Comparison of ENCODE assay signal across 24 cellular contexts in the genomic region with DNA sequence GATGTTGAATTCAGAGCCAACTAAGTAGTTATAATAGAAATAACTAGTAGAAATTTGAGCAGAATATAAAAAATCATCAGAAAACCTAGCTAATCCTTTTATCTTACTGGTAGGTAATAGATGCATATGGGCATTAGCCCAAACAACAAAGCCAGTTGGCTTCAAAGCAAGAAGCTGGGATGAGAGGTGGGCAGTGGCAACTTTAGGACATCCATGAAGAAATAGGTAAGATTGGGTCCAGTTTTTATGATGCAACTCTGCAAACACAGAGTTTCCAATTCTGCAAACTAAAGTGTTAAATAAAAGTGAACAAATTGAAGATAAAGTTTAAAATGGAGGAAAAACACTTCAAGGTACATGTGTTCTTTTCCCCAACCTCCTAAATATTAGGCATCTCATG.
"Had no signal": no experiment of that assay in that cellular context is flagged by ENCODE, and none has a peak within 500 bp of the region (broad histone marks: within the 10 kb centered on the region; RNA-seq: fewer than 3 reads in every experiment).

No MANE protein-coding gene starts in this region.

- H3K27ac Mint-ChIP-seq: activated CD4-positive, alpha-beta memory T cell treated with anti-CD3 and anti-CD28 coated beads, Interleukin-2, amount 10 ng/mL, durations not matched to agents 7 days and 5 days; activated naive CD4-positive, alpha-beta T cell treated with anti-CD3 and anti-CD28 coated beads for 36 hours; activated T-cell treated with anti-CD3 and anti-CD28 coated beads, Interleukin-2, amount 50 U/mL, for 72 hours; naive B cell; stimulated activated memory B cell treated with anti-CD40 and anti-IgM and Interleukin-4, amounts not matched to agents 10 μg/mL and 1 μg/mL and 100 μg/mL, for 72 hours had no signal

- H3K9ac ChIP-seq: parathyroid adenoma had no signal

- H3K4me3 ChIP-seq: lung, thoracic aorta had no signal

- ATAC-seq: activated T-cell treated with anti-CD3 and anti-CD28 coated beads, Interleukin-2, amount 50 U/mL, for 72 hours; sciatic nerve; stimulated activated memory B cell treated with anti-CD40 and anti-IgM and Interleukin-4, amounts not matched to agents 10 μg/mL and 1 μg/mL and 100 μg/mL, for 72 hours had no signal

- FAIRE-seq: kidney, small intestine had no signal

- H3K9me3 ChIP-seq: thoracic aorta had no signal

- H3K4me3 Mint-ChIP-seq: activated CD4-positive, alpha-beta memory T cell treated with anti-CD3 and anti-CD28 coated beads, Interleukin-2, amount 10 ng/mL, durations not matched to agents 7 days and 5 days; activated naive CD4-positive, alpha-beta T cell treated with anti-CD3 and anti-CD28 coated beads for 36 hours; activated T-cell treated with anti-CD3 and anti-CD28 coated beads, Interleukin-2, amount 50 U/mL, for 72 hours; naive B cell; stimulated activated memory B cell treated with anti-CD40 and anti-IgM and Interleukin-4, amounts not matched to agents 10 μg/mL and 1 μg/mL and 100 μg/mL, for 72 hours had no signal

- H3K27me3 ChIP-seq: brain microvascular endothelial cell had no signal

- H3K36me3 Mint-ChIP-seq: naive B cell had no signal

- H3K27ac ChIP-seq: brain microvascular endothelial cell, parathyroid adenoma, thoracic aorta had no signal

- H3K27me3 Mint-ChIP-seq: activated CD4-positive, alpha-beta memory T cell treated with anti-CD3 and anti-CD28 coated beads, Interleukin-2, amount 10 ng/mL, durations not matched to agents 7 days and 5 days; naive B cell; stimulated activated memory B cell treated with anti-CD40 and anti-IgM and Interleukin-4, amounts not matched to agents 10 μg/mL and 1 μg/mL and 100 μg/mL, for 72 hours had no signal

- H3K9me3 Mint-ChIP-seq: activated CD4-positive, alpha-beta memory T cell treated with anti-CD3 and anti-CD28 coated beads, Interleukin-2, amount 10 ng/mL, durations not matched to agents 7 days and 5 days; activated naive CD4-positive, alpha-beta T cell treated with anti-CD3 and anti-CD28 coated beads for 36 hours; activated T-cell treated with anti-CD3 and anti-CD28 coated beads, Interleukin-2, amount 50 U/mL, for 72 hours; naive B cell; stimulated activated memory B cell treated with anti-CD40 and anti-IgM and Interleukin-4, amounts not matched to agents 10 μg/mL and 1 μg/mL and 100 μg/mL, for 72 hours had no signal

- H3K36me3 ChIP-seq: thoracic aorta had no signal

- H2AFZ ChIP-seq: parathyroid adenoma had no signal

- DNase-seq: activated CD4-positive, alpha-beta memory T cell treated with anti-CD3 and anti-CD28 coated beads, Interleukin-2, amount 10 ng/mL, durations not matched to agents 7 days and 5 days; activated CD4-positive, alpha-beta T cell treated with anti-CD3 and anti-CD28 coated beads for 48 hours; activated CD4-positive, CD25-positive, alpha-beta regulatory T cell; activated effector memory CD4-positive, alpha-beta T cell treated with Interleukin-2 at 50 U/mL for 16 hours; activated naive CD4-positive, alpha-beta T cell treated with anti-CD3 and anti-CD28 coated beads for 36 hours; activated T-cell treated with anti-CD3 and anti-CD28 coated beads, Interleukin-2, amount 50 U/mL, for 72 hours; anterior cingulate cortex; brain microvascular endothelial cell; caudate nucleus; dermis blood vessel endothelial cell; effector CD8-positive, alpha-beta T cell; erythroblast; foreskin melanocyte; kidney; naive B cell; nucleus accumbens; stimulated activated CD4-positive, alpha-beta T cell treated with anti-CD3 and anti-CD28 coated beads, Interleukin-15, amount 100 ng/mL, for 24 hours; T-helper 9 cell had no signal
